In the genomic region with DNA sequence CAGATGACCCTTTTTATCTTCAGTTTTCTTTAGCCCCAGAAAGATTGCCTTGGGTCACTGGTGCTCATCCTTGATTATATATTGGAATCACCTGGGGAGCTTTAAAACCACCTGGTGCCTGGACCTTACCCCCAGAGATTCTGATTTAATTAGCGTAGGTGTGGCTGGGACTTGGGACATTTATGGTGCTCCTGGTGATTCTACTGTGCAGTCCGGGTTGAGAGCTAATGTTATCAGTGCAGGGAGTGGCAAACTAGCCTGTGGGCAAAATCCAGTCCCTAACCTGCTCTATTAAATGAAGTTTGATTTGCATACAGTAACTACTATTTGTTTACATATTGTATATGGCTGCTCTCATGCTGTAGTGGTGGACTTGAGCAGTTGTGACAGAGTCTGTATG, we compare ENCODE assay signal across 16 cellular contexts.
DNase-seq lines count a peak whose midpoint lies in the region; ATAC-seq and TF ChIP-seq lines count a peak whose summit lies in the region.
"Had no signal": no experiment of that assay in that cellular context is flagged by ENCODE, and none has a peak within 500 bp of the region (broad histone marks: within the 10 kb centered on the region; RNA-seq: fewer than 3 reads in every experiment).

No MANE protein-coding gene starts in this region.

- POLR2A ChIA-PET in naive thymus-derived CD4-positive, alpha-beta T cell (lab: Charles Lee) = no interaction called here

- no peaks in the 10 kb centered on the region for H3K27me3 Mint-ChIP-seq in activated T-cell treated with anti-CD3 and anti-CD28 coated beads, Interleukin-2, amount 50 U/mL, for 24 hours
- no peaks in the 10 kb centered on the region for H3K27me3 Mint-ChIP-seq in activated T-cell treated with anti-CD3 and anti-CD28 coated beads, Interleukin-2, amount 50 U/mL, for 4 hours (ENCODE audit: low read depth)
- H3K27me3 Mint-ChIP-seq in naive thymus-derived CD4-positive, alpha-beta T cell = no peaks in the 10 kb centered on the region

- CTCF ChIA-PET in naive thymus-derived CD4-positive, alpha-beta T cell (lab: Charles Lee) = no interaction called here

- peaks cover 95% of the 10 kb centered on the region for H3K36me3 Mint-ChIP-seq in activated T-cell treated with anti-CD3 and anti-CD28 coated beads, Interleukin-2, amount 50 U/mL, for 24 hours (ENCODE audit: low read depth)
- peaks cover 42% of the 10 kb centered on the region for H3K36me3 Mint-ChIP-seq in activated T-cell treated with anti-CD3 and anti-CD28 coated beads, Interleukin-2, amount 50 U/mL, for 4 hours (ENCODE audit: insufficient read depth)
- H3K36me3 Mint-ChIP-seq in naive thymus-derived CD4-positive, alpha-beta T cell = peaks cover 28 to 70% (median 40%) of the 10 kb centered on the region in 5 donors

- no peaks in the 10 kb centered on the region for H3K9me3 ChIP-seq in colonic mucosa
- no peaks in the 10 kb centered on the region for H3K9me3 ChIP-seq in naive thymus-derived CD4-positive, alpha-beta T cell (ENCODE audit: control insufficient read depth in 2 of 3, low read length in 3 of 3)
- H3K9me3 ChIP-seq: BLaER1 treated with 17β-estradiol and CSF1 and Interleukin-3, amounts not matched to agents 10 nM and 100 nM had no signal

- H3K9me3 Mint-ChIP-seq in activated T-cell treated with anti-CD3 and anti-CD28 coated beads, Interleukin-2, amount 50 U/mL, for 24 hours = no peaks in the 10 kb centered on the region
- H3K9me3 Mint-ChIP-seq in activated T-cell treated with anti-CD3 and anti-CD28 coated beads, Interleukin-2, amount 50 U/mL, for 4 hours = no peaks in the 10 kb centered on the region
- H3K9me3 Mint-ChIP-seq in naive thymus-derived CD4-positive, alpha-beta T cell = no peaks in the 10 kb centered on the region

- peak overlapping the region; percentile 83 for H3K27ac ChIP-seq in colonic mucosa
- H3K27ac ChIP-seq in naive thymus-derived CD4-positive, alpha-beta T cell (ENCODE audit: low read depth, low read length) = no peak overlapping the region
- H3K27ac ChIP-seq: BLaER1 treated with 17β-estradiol and CSF1 and Interleukin-3, amounts not matched to agents 10 nM and 100 nM had no signal

- H3K4me1 Mint-ChIP-seq in activated T-cell treated with anti-CD3 and anti-CD28 coated beads, Interleukin-2, amount 50 U/mL, for 24 hours (ENCODE audit: low read depth) = peaks cover 52% of the 10 kb centered on the region
- peaks cover 39% of the 10 kb centered on the region for H3K4me1 Mint-ChIP-seq in activated T-cell treated with anti-CD3 and anti-CD28 coated beads, Interleukin-2, amount 50 U/mL, for 4 hours (ENCODE audit: low read depth)
- H3K4me1 Mint-ChIP-seq in naive thymus-derived CD4-positive, alpha-beta T cell = peaks cover 11 to 58% (median 23%) of the 10 kb centered on the region in 7 donors

- no peak overlapping the region for H3K4me3 ChIP-seq in colonic mucosa
- no peak overlapping the region for H3K4me3 ChIP-seq in naive thymus-derived CD4-positive, alpha-beta T cell (ENCODE audit: low read length)
- H3K4me3 ChIP-seq: BLaER1 treated with 17β-estradiol and CSF1 and Interleukin-3, amounts not matched to agents 10 nM and 100 nM; GM12878 had no signal

- intact Hi-C loops in colonic mucosa (cut with DNase I) = no loop called here
- intact Hi-C loops in naive thymus-derived CD4-positive, alpha-beta T cell (cut with micrococcal nuclease) = no loop called here
- intact Hi-C loops in head of caudate nucleus (cut with DNase I) = no loop called here

- no peak for TF ChIP-seq CTCF in colonic mucosa (IDR thresholded peaks at IDR 0.05)

- H3K4me3 Mint-ChIP-seq in activated T-cell treated with anti-CD3 and anti-CD28 coated beads, Interleukin-2, amount 50 U/mL, for 24 hours = no peak overlapping the region
- no peak overlapping the region for H3K4me3 Mint-ChIP-seq in activated T-cell treated with anti-CD3 and anti-CD28 coated beads, Interleukin-2, amount 50 U/mL, for 4 hours
- H3K4me3 Mint-ChIP-seq in naive thymus-derived CD4-positive, alpha-beta T cell = no peak overlapping the region

- no peak for DNase-seq in activated T-cell treated with anti-CD3 and anti-CD28 coated beads, Interleukin-2, amount 50 U/mL, for 24 hours
- no peak for DNase-seq in activated T-cell treated with anti-CD3 and anti-CD28 coated beads, Interleukin-2, amount 50 U/mL, for 4 hours
- DNase-seq in NCI-H526 (lab: John Stamatoyannopoulos, UW) (peak; percentile 99), colonic mucosa (peak; percentile 76), hippocampal formation (lab: John Stamatoyannopoulos, UW) (no peak), head of caudate nucleus (no peak)
- DNase-seq in naive thymus-derived CD4-positive, alpha-beta T cell = no peak
- DNase-seq: DMS53, HCEC 1CT, NCI-H1048, NCI-H226, NCI-H748 treated with DMSO at 0.1 percent for 48 hours, SHP77 treated with DMSO at 0.1 percent for 48 hours had no signal

- ATAC-seq in activated T-cell treated with anti-CD3 and anti-CD28 coated beads, Interleukin-2, amount 50 U/mL, for 4 hours = no peak
- no peak for ATAC-seq in naive thymus-derived CD4-positive, alpha-beta T cell
- ATAC-seq in GM21515 (IDR thresholded peaks at IDR 0.05; ENCODE audit: unreplicated experiment) = no peak
- ATAC-seq: GM12878 had no signal

- no peaks in the 10 kb centered on the region for H3K27me3 ChIP-seq in colonic mucosa
- H3K27me3 ChIP-seq in naive thymus-derived CD4-positive, alpha-beta T cell (ENCODE audit: control insufficient read depth in 2 of 2, insufficient read depth in 2 of 2, low read length in 2 of 2) = no peaks in the 10 kb centered on the region
- H3K27me3 ChIP-seq: BLaER1 treated with 17β-estradiol and CSF1 and Interleukin-3, amounts not matched to agents 10 nM and 100 nM had no signal

- peak overlapping the region; percentile 3 for H3K27ac Mint-ChIP-seq in activated T-cell treated with anti-CD3 and anti-CD28 coated beads, Interleukin-2, amount 50 U/mL, for 24 hours
- H3K27ac Mint-ChIP-seq in naive thymus-derived CD4-positive, alpha-beta T cell = peak overlapping the region in 7 of 9 donors; percentile 42 to 90 (median 49)

- no peak overlapping the region for H3K9ac ChIP-seq in colonic mucosa (ENCODE audit: low read depth in 2 of 2, low read length in 2 of 2)
- H3K9ac ChIP-seq: BLaER1 treated with 17β-estradiol and CSF1 and Interleukin-3, amounts not matched to agents 10 nM and 100 nM had no signal

- no peaks in the 10 kb centered on the region for H3K36me3 ChIP-seq in colonic mucosa
- H3K36me3 ChIP-seq in naive thymus-derived CD4-positive, alpha-beta T cell (ENCODE audit: control insufficient read depth in 2 of 3, insufficient read depth in 3 of 3, low read length in 3 of 3) = peaks cover 48 to 100% (median 53%) of the 10 kb centered on the region in 3 experiments

- H3K4me1 ChIP-seq in colonic mucosa = no peaks in the 10 kb centered on the region
- peaks cover 10 to 12% of the 10 kb centered on the region in 2 donors for H3K4me1 ChIP-seq in naive thymus-derived CD4-positive, alpha-beta T cell (ENCODE audit: control insufficient read depth in 2 of 2, insufficient read depth in 2 of 2, low read length in 2 of 2)

Comparison
In these comparisons a context has a peak if more than half of its experiments do, and no peak if none do; other contexts are left out.
1. DNase-seq: peak in NCI-H526 (2 of 2) and colonic mucosa (single experiment); none in activated T-cell treated with anti-CD3 and anti-CD28 coated beads, Interleukin-2, amount 50 U/mL, for 24 hours (single experiment), activated T-cell treated with anti-CD3 and anti-CD28 coated beads, Interleukin-2, amount 50 U/mL, for 4 hours (single experiment), naive thymus-derived CD4-positive, alpha-beta T cell (0 of 9), hippocampal formation (0 of 2) and head of caudate nucleus (0 of 42).